In the genomic region with DNA sequence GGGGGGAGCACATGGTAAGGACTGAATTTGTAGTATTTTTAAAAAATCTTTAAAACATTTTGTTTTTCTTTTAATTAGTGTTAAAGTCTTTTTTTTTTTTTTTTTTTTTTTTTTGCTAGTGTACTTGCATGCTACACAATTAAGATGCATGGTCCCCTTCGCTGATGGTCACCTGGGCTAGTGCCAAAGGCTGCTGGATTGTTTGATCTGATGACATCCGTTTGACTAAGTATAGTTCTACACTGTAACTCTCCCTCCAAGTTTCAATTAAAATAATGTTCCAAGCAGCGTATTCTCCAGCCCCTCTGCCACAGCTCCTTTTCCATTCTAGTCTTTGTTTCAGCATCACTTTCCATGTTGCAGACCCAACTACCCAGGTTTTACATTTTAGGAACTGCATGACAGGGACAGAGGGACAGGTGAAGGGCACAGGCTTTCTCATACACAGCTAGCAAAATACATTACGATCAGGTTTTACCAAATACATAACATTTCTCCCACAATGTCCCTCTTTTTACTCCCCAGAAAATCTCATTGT, we compare ENCODE assay signal across 8 cellular contexts. TPM values are rescaled to one million over a fixed set of nuclear protein-coding genes. Genes with fewer than 3 reads are reported as not detected.
DNase-seq lines count a peak whose midpoint lies in the region; ATAC-seq and TF ChIP-seq lines count a peak whose summit lies in the region.

No MANE protein-coding gene starts in this region.

- H3K27me3 Mint-ChIP-seq in activated T-helper 1 cell treated with anti-CD3 and anti-CD28 coated beads, Interleukin-12 subunit alpha, Interleukin-12 subunit beta, Interleukin-2, Interleukin-4 antibody, amounts not matched to agents 30 ng/mL and 10 ng/mL and 1 ng/mL, durations not matched to agents 14 hours and 24 hours and 36 hours (ENCODE audit: insufficient read depth) = peaks cover 48% of the 10 kb centered on the region

- peak overlapping the region; percentile 81 for H3K4me3 Mint-ChIP-seq in activated T-helper 1 cell treated with anti-CD3 and anti-CD28 coated beads, Interleukin-12 subunit alpha, Interleukin-12 subunit beta, Interleukin-2, Interleukin-4 antibody, amounts not matched to agents 30 ng/mL and 10 ng/mL and 1 ng/mL, durations not matched to agents 14 hours and 24 hours and 36 hours

- intact Hi-C loops in activated T-helper 1 cell treated with anti-CD3 and anti-CD28 coated beads, Interleukin-12 subunit alpha, Interleukin-12 subunit beta, Interleukin-2, Interleukin-4 antibody, amounts not matched to agents 30 ng/mL and 10 ng/mL and 1 ng/mL, durations not matched to agents 14 hours and 24 hours and 36 hours (cut with micrococcal nuclease) = loop anchor here (2.0 to 5.0 kb wide), 2 partner anchors 81 to 333 kb away; no protein-coding TSS in a partner anchor

- no peaks in the 10 kb centered on the region for H3K36me3 ChIP-seq in suprapubic skin

- no peak for TF ChIP-seq POLR2A in suprapubic skin (IDR thresholded peaks at IDR 0.05)

- H3K4me3 ChIP-seq in iPS-18c (ENCODE audit: insufficient read depth, low read depth, low read length) (peak overlapping the region; percentile 89; the same call in 1 of the 2 replicates), suprapubic skin (peak overlapping the region; percentile 89)

- no peak for TF ChIP-seq EP300 in suprapubic skin (IDR thresholded peaks at IDR 0.05)

- H3K27me3 ChIP-seq in suprapubic skin = no peaks in the 10 kb centered on the region

- peak; percentile 55 for DNase-seq in activated CD8-positive, alpha-beta memory T cell treated with anti-CD3 and anti-CD28 coated beads for 24 hours
- DNase-seq in activated CD8-positive, alpha-beta memory T cell treated with anti-CD3 and anti-CD28 coated beads, Interleukin-2, amount 50 U/mL, for 48 hours = no peak
- DNase-seq in activated T-helper 1 cell treated with anti-CD3 and anti-CD28 coated beads, Interleukin-12 subunit alpha, Interleukin-12 subunit beta, Interleukin-2, Interleukin-4 antibody, amounts not matched to agents 30 ng/mL and 10 ng/mL and 1 ng/mL, durations not matched to agents 14 hours and 24 hours and 36 hours (ENCODE audit: low spot score) = no peak
- DNase-seq in suprapubic skin (ENCODE audit: low spot score in 2 of 2) (no peak), CD1c-positive myeloid dendritic cell (ENCODE audit: extremely low spot score) (no peak), DMS114 treated with DMSO at 0.1 percent for 48 hours (lab: John Stamatoyannopoulos, UW; ENCODE audit: unreplicated experiment) (no peak)

- no peak overlapping the region for H3K27ac Mint-ChIP-seq in activated T-helper 1 cell treated with anti-CD3 and anti-CD28 coated beads, Interleukin-12 subunit alpha, Interleukin-12 subunit beta, Interleukin-2, Interleukin-4 antibody, amounts not matched to agents 30 ng/mL and 10 ng/mL and 1 ng/mL, durations not matched to agents 14 hours and 24 hours and 36 hours

- WGBS in suprapubic skin = 16% methylated on average over 4 of the region's 4 CpGs

- ATAC-seq in GM21526 (IDR thresholded peaks at IDR 0.05; ENCODE audit: low FRiP score, unreplicated experiment) = no peak

- H3K4me1 Mint-ChIP-seq in activated T-helper 1 cell treated with anti-CD3 and anti-CD28 coated beads, Interleukin-12 subunit alpha, Interleukin-12 subunit beta, Interleukin-2, Interleukin-4 antibody, amounts not matched to agents 30 ng/mL and 10 ng/mL and 1 ng/mL, durations not matched to agents 14 hours and 24 hours and 36 hours (ENCODE audit: low read depth) = peaks cover 5% of the 10 kb centered on the region

- peaks cover 21% of the 10 kb centered on the region for H3K4me1 ChIP-seq in suprapubic skin

- no peak overlapping the region for H3K27ac ChIP-seq in suprapubic skin

- H3K36me3 Mint-ChIP-seq in activated T-helper 1 cell treated with anti-CD3 and anti-CD28 coated beads, Interleukin-12 subunit alpha, Interleukin-12 subunit beta, Interleukin-2, Interleukin-4 antibody, amounts not matched to agents 30 ng/mL and 10 ng/mL and 1 ng/mL, durations not matched to agents 14 hours and 24 hours and 36 hours (ENCODE audit: low read depth) = peaks cover 1% of the 10 kb centered on the region

- H3K9me3 Mint-ChIP-seq in activated T-helper 1 cell treated with anti-CD3 and anti-CD28 coated beads, Interleukin-12 subunit alpha, Interleukin-12 subunit beta, Interleukin-2, Interleukin-4 antibody, amounts not matched to agents 30 ng/mL and 10 ng/mL and 1 ng/mL, durations not matched to agents 14 hours and 24 hours and 36 hours = no peaks in the 10 kb centered on the region

- TF ChIP-seq CTCF in suprapubic skin (IDR thresholded peaks at IDR 0.05) = no peak

- H3K9me3 ChIP-seq in iPS-18c (ENCODE audit: control insufficient read depth, insufficient read depth, low read length) (no peaks in the 10 kb centered on the region), suprapubic skin (no peaks in the 10 kb centered on the region)

RNA-seq across cellular contexts. Expression of a gene that starts 0.9 kb away (rescaled TPM):
- total RNA-seq in activated T-helper 1 cell treated with anti-CD3 and anti-CD28 coated beads, Interleukin-12 subunit alpha, Interleukin-12 subunit beta, Interleukin-2, Interleukin-4 antibody, amounts not matched to agents 30 ng/mL and 10 ng/mL and 1 ng/mL, durations not matched to agents 14 hours and 24 hours and 36 hours = 0.34 and 0.36 TPM in 2 replicates
- total RNA-seq in suprapubic skin = 10 to 100 TPM in 3 of 4 donors, 1 to 10 TPM in 1; 7.9 to 15.7 (median 13.6) TPM
